20 cellular contexts compared by ENCODE assay signal in the genomic region with DNA sequence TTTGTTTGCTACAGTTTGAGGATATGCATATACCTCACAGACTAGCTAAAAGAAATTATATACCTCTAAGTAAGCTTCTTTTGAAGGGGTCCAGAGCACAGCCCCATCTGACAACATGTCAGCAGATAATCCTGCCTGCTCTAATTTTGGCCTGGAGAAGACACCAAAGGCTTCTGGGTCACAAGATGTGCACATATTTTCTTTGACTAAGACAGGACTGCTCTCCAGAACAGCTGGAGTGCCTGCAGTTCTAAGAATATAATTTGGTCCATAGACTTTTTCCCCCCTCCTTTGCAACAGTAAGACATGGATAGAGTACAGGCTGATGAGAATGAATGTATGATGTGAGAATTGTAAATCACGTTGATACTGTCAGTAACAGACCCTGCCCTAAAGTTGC.
DNase-seq lines count a peak whose midpoint lies in the region; ATAC-seq and TF ChIP-seq lines count a peak whose summit lies in the region.
"Had no signal": no experiment of that assay in that cellular context is flagged by ENCODE, and none has a peak within 500 bp of the region (broad histone marks: within the 10 kb centered on the region; RNA-seq: fewer than 3 reads in every experiment).

No MANE protein-coding gene starts in this region.

- H4K20me1 ChIP-seq in MM.1S (ENCODE audit: insufficient read depth, low read length) = no peaks in the 10 kb centered on the region

- H3K9me3 Mint-ChIP-seq in nephron = no peaks in the 10 kb centered on the region
- H3K9me3 Mint-ChIP-seq in activated naive CD8-positive, alpha-beta T cell treated with anti-CD3 and anti-CD28 coated beads, Interleukin-2, amount 50 U/mL, for 24 hours = no peaks in the 10 kb centered on the region
- H3K9me3 Mint-ChIP-seq: activated CD4-positive, alpha-beta T cell treated with anti-CD3 and anti-CD28 coated beads, Interleukin-2, amount 10 ng/mL, durations not matched to agents 24 days and 14 days; activated T-cell treated with anti-CD3 and anti-CD28 coated beads, Interleukin-2, amount 50 U/mL, for 4 hours; endodermal cell; T-helper 2 cell treated with Interferon-gamma antibody and Interleukin-4, amounts not matched to agents 5 μg/mL and 100 μg/mL, for 36 hours had no signal

- peaks cover 13% of the 10 kb centered on the region for H3F3A ChIP-seq in MM.1S (ENCODE audit: insufficient read depth, low read length)

- peak overlapping the region; percentile 9; the same call in 1 of the 2 replicates for H2AFZ ChIP-seq in MM.1S (ENCODE audit: low read length)

- ATAC-seq in GM19395 (IDR thresholded peaks at IDR 0.05; ENCODE audit: unreplicated experiment) = no peak
- ATAC-seq in activated naive CD8-positive, alpha-beta T cell treated with anti-CD3 and anti-CD28 coated beads, Interleukin-2, amount 50 U/mL, for 24 hours = no peak
- ATAC-seq: activated T-cell treated with anti-CD3 and anti-CD28 coated beads, Interleukin-2, amount 50 U/mL, for 4 hours had no signal

- H3K4me1 ChIP-seq in MM.1S (ENCODE audit: low read length) (peaks cover 19% of the 10 kb centered on the region), stomach smooth muscle (ENCODE audit: control insufficient read depth, insufficient read depth, low read length) (peaks cover 26% of the 10 kb centered on the region)
- H3K4me1 ChIP-seq: adrenal gland, Caco-2, testis had no signal

- H3K4me3 ChIP-seq in MM.1S (ENCODE audit: low read length) (peak overlapping the region; percentile 37; the same call in 1 of the 2 replicates), dorsolateral prefrontal cortex (peak overlapping the region in 10 of 59 donors; percentile 0 to 54 (median 14)), stomach smooth muscle (ENCODE audit: low read length in 2 of 2) (no peak overlapping the region)
- H3K4me3 ChIP-seq: adrenal gland, testis had no signal

- intact Hi-C loops in dorsolateral prefrontal cortex (cut with DNase I) = loop anchor here in 1 of 2 donors (5.0 to 10.0 kb wide), 3 partner anchors 33 to 464 kb away; no protein-coding TSS in a partner anchor

- no peaks in the 10 kb centered on the region for H3K27me3 ChIP-seq in MM.1S (replicated peaks; ENCODE audit: insufficient read depth, low read length)
- no peaks in the 10 kb centered on the region for H3K27me3 ChIP-seq in dorsolateral prefrontal cortex
- no peaks in the 10 kb centered on the region for H3K27me3 ChIP-seq in stomach smooth muscle (ENCODE audit: control insufficient read depth in 1 of 2, insufficient read depth in 2 of 2, low read length in 2 of 2)
- H3K27me3 ChIP-seq: adrenal gland, testis had no signal

- H3K36me3 Mint-ChIP-seq in nephron (ENCODE audit: low read depth) = no peaks in the 10 kb centered on the region
- H3K36me3 Mint-ChIP-seq in activated naive CD8-positive, alpha-beta T cell treated with anti-CD3 and anti-CD28 coated beads, Interleukin-2, amount 50 U/mL, for 24 hours (ENCODE audit: low read depth) = no peaks in the 10 kb centered on the region

- peak overlapping the region in 1 of 3 experiments; percentile 11 for H3K4me3 Mint-ChIP-seq in nephron
- no peak overlapping the region for H3K4me3 Mint-ChIP-seq in activated naive CD8-positive, alpha-beta T cell treated with anti-CD3 and anti-CD28 coated beads, Interleukin-2, amount 50 U/mL, for 24 hours
- H3K4me3 Mint-ChIP-seq: activated CD4-positive, alpha-beta T cell treated with anti-CD3 and anti-CD28 coated beads, Interleukin-2, amount 10 ng/mL, durations not matched to agents 24 days and 14 days; activated T-cell treated with anti-CD3 and anti-CD28 coated beads, Interleukin-2, amount 50 U/mL, for 4 hours; endodermal cell; nephron progenitor cell; T-helper 2 cell treated with Interferon-gamma antibody and Interleukin-4, amounts not matched to agents 5 μg/mL and 100 μg/mL, for 36 hours had no signal

- H3K9me3 ChIP-seq in MM.1S (replicated peaks; ENCODE audit: insufficient read depth, low read length) (no peaks in the 10 kb centered on the region), stomach smooth muscle (ENCODE audit: control insufficient read depth in 2 of 2, low read length in 2 of 2) (no peaks in the 10 kb centered on the region)
- H3K9me3 ChIP-seq: adrenal gland, Caco-2, testis had no signal

- H3K27me3 Mint-ChIP-seq in nephron (ENCODE audit: low read depth) = peaks cover 8% of the 10 kb centered on the region
- peaks cover 7% of the 10 kb centered on the region for H3K27me3 Mint-ChIP-seq in activated naive CD8-positive, alpha-beta T cell treated with anti-CD3 and anti-CD28 coated beads, Interleukin-2, amount 50 U/mL, for 24 hours
- H3K27me3 Mint-ChIP-seq: activated CD4-positive, alpha-beta T cell treated with anti-CD3 and anti-CD28 coated beads, Interleukin-2, amount 10 ng/mL, durations not matched to agents 24 days and 14 days had no signal

- H3K4me1 Mint-ChIP-seq in nephron = peaks cover 45% of the 10 kb centered on the region
- peaks cover 13% of the 10 kb centered on the region for H3K4me1 Mint-ChIP-seq in activated naive CD8-positive, alpha-beta T cell treated with anti-CD3 and anti-CD28 coated beads, Interleukin-2, amount 50 U/mL, for 24 hours
- H3K4me1 Mint-ChIP-seq: activated CD4-positive, alpha-beta T cell treated with anti-CD3 and anti-CD28 coated beads, Interleukin-2, amount 10 ng/mL, durations not matched to agents 24 days and 14 days; endodermal cell had no signal

- no peak for TF ChIP-seq CTCF in MM.1S (IDR thresholded peaks at IDR 0.05; ENCODE audit: low read length)
- no peak for TF ChIP-seq CTCF in dorsolateral prefrontal cortex (IDR thresholded peaks at IDR 0.05 in 54 of 56, conservative IDR thresholded peaks at IDR 0.05 in 2 of 56; ENCODE audit: low read depth in 1 of 56, partially characterized antibody in 56 of 56)
- no peak for TF ChIP-seq CTCF in nephron (IDR thresholded peaks at IDR 0.05; ENCODE audit: unreplicated experiment in 3 of 3)

- H3K27ac ChIP-seq in MM.1S (ENCODE audit: low read length) = peak overlapping the region; percentile 73; the same call in 1 of the 2 replicates
- H3K27ac ChIP-seq in dorsolateral prefrontal cortex = peak overlapping the region in 53 of 59 donors; percentile 15 to 92 (median 72)
- peak overlapping the region; percentile 76 for H3K27ac ChIP-seq in stomach smooth muscle (ENCODE audit: low read length)
- H3K27ac ChIP-seq: testis, VCaP had no signal

- DNase-seq in MM.1S (no peak), dorsolateral prefrontal cortex (no peak), globus pallidus (ENCODE audit: low spot score) (no peak)
- DNase-seq in activated naive CD8-positive, alpha-beta T cell treated with anti-CD3 and anti-CD28 coated beads, Interleukin-2, amount 50 U/mL, for 24 hours = no peak
- DNase-seq: activated CD4-positive, alpha-beta T cell treated with anti-CD3 and anti-CD28 coated beads, Interleukin-2, amount 10 ng/mL, durations not matched to agents 24 days and 14 days; activated naive CD4-positive, alpha-beta T cell; activated T-cell treated with anti-CD3 and anti-CD28 coated beads, Interleukin-2, amount 50 U/mL, for 4 hours; cortex of kidney; NCI-H1105 treated with DMSO at 0.1 percent for 48 hours; stimulated activated CD8-positive, alpha-beta memory T cell treated with anti-CD3 and anti-CD28 coated beads, Interleukin-4, amount 100 ng/mL, for 48 hours had no signal

- peak overlapping the region; percentile 18; the same call in 1 of the 2 replicates for H3K9ac ChIP-seq in MM.1S (ENCODE audit: low read length)
- no peak overlapping the region for H3K9ac ChIP-seq in stomach smooth muscle (ENCODE audit: low read length in 2 of 2)

- H3K4me2 ChIP-seq in MM.1S (ENCODE audit: low read depth, low read length) = peak overlapping the region; percentile 68

- H3K79me2 ChIP-seq in MM.1S (ENCODE audit: low read length) = no peaks in the 10 kb centered on the region

- peak overlapping the region in 2 of 3 experiments; percentile 40 to 81 for H3K27ac Mint-ChIP-seq in nephron
- no peak overlapping the region for H3K27ac Mint-ChIP-seq in activated naive CD8-positive, alpha-beta T cell treated with anti-CD3 and anti-CD28 coated beads, Interleukin-2, amount 50 U/mL, for 24 hours
- H3K27ac Mint-ChIP-seq: activated CD4-positive, alpha-beta T cell treated with anti-CD3 and anti-CD28 coated beads, Interleukin-2, amount 10 ng/mL, durations not matched to agents 24 days and 14 days; endodermal cell; nephron progenitor cell; T-helper 2 cell treated with Interferon-gamma antibody and Interleukin-4, amounts not matched to agents 5 μg/mL and 100 μg/mL, for 36 hours had no signal

- H3K36me3 ChIP-seq in MM.1S (replicated peaks; ENCODE audit: insufficient read depth, low read length) = no peaks in the 10 kb centered on the region
- no peaks in the 10 kb centered on the region for H3K36me3 ChIP-seq in stomach smooth muscle (ENCODE audit: control insufficient read depth in 2 of 2, insufficient read depth in 2 of 2, low read length in 2 of 2)
- H3K36me3 ChIP-seq: adrenal gland had no signal

- no peaks in the 10 kb centered on the region for H3K9me2 ChIP-seq in MM.1S (replicated peaks; ENCODE audit: insufficient read depth, low read length)
